1 cellular context compared by ENCODE assay signal in the genomic region with DNA sequence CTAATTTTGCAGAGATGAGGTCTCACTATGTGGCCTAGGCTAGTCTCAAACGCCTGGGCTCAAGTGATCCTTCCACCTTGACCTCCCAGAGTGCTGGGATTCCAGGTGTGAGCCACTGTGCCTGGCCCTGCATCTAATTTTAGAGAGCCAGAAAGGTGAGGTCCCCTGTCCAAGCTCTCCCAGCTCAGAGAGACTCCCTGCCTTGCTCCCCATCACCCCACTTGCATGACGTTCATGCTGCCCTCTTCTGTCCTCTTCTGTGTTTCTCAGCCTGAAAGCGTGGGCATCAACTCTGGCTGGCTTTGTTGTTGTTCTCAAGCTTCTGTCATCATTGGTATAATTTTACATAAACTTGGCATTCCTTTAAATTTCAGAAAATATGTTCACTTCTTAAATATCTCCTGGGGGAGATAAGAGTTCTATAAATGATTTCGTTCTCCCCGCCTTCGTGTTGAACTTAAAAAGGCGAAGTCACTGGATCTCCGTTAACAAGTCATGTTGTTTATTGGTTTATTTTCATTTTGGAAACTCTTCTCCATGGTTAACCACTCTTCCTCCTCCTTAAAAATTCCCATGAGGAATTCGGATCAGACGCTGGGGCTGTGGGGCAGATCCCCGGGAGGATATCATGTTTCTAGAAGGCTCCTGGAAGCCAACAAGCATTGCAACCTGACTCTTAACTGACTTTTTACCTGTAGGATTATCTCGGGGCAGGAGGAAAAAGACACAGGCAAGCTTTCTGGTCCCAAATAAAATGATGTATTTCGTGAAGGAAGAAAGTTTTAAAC.
TF ChIP-seq lines count a peak whose summit lies in the region.

No MANE protein-coding gene starts in this region.

TF ChIP-seq in SK-N-SH treated with all-trans-retinoic acid at 6 μM for 48 hours, 23 proteins besides CTCF, POLR2A, EP300 and RAD21 (continued from another document):
- TF ChIP-seq, protein P1, sequence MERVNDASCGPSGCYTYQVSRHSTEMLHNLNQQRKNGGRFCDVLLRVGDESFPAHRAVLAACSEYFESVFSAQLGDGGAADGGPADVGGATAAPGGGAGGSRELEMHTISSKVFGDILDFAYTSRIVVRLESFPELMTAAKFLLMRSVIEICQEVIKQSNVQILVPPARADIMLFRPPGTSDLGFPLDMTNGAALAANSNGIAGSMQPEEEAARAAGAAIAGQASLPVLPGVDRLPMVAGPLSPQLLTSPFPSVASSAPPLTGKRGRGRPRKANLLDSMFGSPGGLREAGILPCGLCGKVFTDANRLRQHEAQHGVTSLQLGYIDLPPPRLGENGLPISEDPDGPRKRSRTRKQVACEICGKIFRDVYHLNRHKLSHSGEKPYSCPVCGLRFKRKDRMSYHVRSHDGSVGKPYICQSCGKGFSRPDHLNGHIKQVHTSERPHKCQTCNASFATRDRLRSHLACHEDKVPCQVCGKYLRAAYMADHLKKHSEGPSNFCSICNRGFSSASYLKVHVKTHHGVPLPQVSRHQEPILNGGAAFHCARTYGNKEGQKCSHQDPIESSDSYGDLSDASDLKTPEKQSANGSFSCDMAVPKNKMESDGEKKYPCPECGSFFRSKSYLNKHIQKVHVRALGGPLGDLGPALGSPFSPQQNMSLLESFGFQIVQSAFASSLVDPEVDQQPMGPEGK (CRISPR knock-in tag; IDR thresholded peaks at IDR 0.05; ENCODE audit: borderline replicate concordance), result no peak
- TF ChIP-seq ESRRG (CRISPR knock-in tag; IDR thresholded peaks at IDR 0.05), result no peak
- TF ChIP-seq ZC3H10 (CRISPR knock-in tag; IDR thresholded peaks at IDR 0.05), result no peak
- TF ChIP-seq ZFP3 (CRISPR knock-in tag; IDR thresholded peaks at IDR 0.05), result no peak
- no peak for TF ChIP-seq ISL1 (CRISPR knock-in tag; IDR thresholded peaks at IDR 0.05)
- no peak for TF ChIP-seq ZNF70 (CRISPR knock-in tag; IDR thresholded peaks at IDR 0.05)
- no peak for TF ChIP-seq TCF4 (CRISPR knock-in tag; IDR thresholded peaks at IDR 0.05; ENCODE audit: borderline replicate concordance)
